Comparison of ENCODE assay signal across 1 cellular context in the genomic region with DNA sequence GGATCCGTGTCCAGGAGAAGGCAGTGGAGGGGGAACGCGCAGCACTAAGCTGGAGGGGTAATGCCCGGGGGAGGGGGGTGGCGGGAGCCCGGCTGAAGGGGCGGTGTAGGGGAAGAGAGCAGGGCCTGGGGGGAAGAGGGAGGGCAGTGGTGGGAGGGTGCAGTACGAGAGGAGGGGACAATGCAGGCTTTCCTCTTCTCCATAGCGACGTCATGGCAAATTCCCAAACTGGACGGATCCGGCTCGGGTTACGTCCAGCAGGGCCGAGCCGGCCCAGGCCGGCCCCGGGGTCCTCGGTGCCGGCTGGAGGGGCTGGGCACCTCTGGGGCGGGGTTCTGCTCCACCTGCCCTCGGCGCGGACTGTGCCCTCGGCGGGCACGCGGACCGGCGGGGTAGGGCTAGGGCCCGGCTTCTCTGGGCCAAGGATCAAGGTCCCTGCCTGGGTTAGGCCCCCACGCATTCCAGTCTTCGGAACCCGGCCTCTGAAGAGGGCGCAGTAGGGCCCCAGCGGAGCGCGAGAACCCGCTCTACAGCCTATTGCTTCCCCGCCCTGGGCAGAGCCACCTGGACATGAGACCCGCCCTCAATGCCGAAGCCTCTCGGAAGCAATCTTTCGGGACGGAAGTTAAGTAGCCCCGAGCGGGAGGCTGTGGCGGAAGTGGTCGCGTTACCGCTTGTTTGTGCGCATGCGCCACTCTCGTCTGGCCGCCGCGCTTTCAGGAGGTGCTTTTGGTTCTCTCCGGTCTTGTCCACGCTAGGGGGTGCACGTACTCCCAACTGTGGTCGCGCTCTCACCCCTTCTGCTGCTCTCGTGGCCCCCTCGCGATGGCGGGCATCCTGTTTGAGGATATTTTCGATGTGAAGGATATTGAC.
TF ChIP-seq lines count a peak whose summit lies in the region.

No MANE protein-coding gene starts in this region.

TF ChIP-seq in GM12878, 131 proteins besides CTCF, POLR2A, EP300 and RAD21 (continued from another document):
- TF ChIP-seq ZSCAN29 (IDR thresholded peaks at IDR 0.05) (no peak), CREB1 (IDR thresholded peaks at IDR 0.05; ENCODE audit: low read depth) (peak; percentile 70), SMAD1 (IDR thresholded peaks at IDR 0.05; ENCODE audit: low read depth, partially characterized antibody) (peak; percentile 75), PAX5 (IDR thresholded peaks at IDR 0.05; ENCODE audit: borderline replicate concordance, low read depth, low read length) (no peak), RCOR1 (conservative IDR thresholded peaks at IDR 0.05; ENCODE audit: low read depth, low read length) (no peak), TAF1 (IDR thresholded peaks at IDR 0.05; ENCODE audit: borderline replicate concordance, low read depth, low read length) (peak; percentile 74; the same call in 1 of the 2 replicates), ZBED1 (IDR thresholded peaks at IDR 0.05; ENCODE audit: borderline replicate concordance) (peak; percentile 38; the same call in 1 of the 2 replicates), RUNX3 (IDR thresholded peaks at IDR 0.05; ENCODE audit: low read length) (peak; percentile 90), HDGF (IDR thresholded peaks at IDR 0.05) (peak; percentile 89), MXI1 (IDR thresholded peaks at IDR 0.05; ENCODE audit: low read depth, low read length) (peak; percentile 91), EZH2 (IDR thresholded peaks at IDR 0.05; ENCODE audit: borderline replicate concordance, control insufficient read depth, low read depth, low read length) (no peak), CBFB (IDR thresholded peaks at IDR 0.05; ENCODE audit: low read depth) (peak; percentile 79; the same call in 1 of the 2 replicates), GABPA (IDR thresholded peaks at IDR 0.05; ENCODE audit: low read depth) (peak; percentile 94), NR2C1 (IDR thresholded peaks at IDR 0.05) (peak; percentile 88), ETV6 (conservative IDR thresholded peaks at IDR 0.05 in 1 of 2, IDR thresholded peaks at IDR 0.05 in 1 of 2; ENCODE audit: borderline replicate concordance in 1 of 2, low read depth in 1 of 2) (peak in 1 of 2 experiments; percentile 27; a peak in 1 of 4 replicates), YY1 (IDR thresholded peaks at IDR 0.05; ENCODE audit: low read depth, low read length) (peak; percentile 77), NBN (IDR thresholded peaks at IDR 0.05) (peak; percentile 92), NR2C2 (IDR thresholded peaks at IDR 0.05; ENCODE audit: borderline replicate concordance, control insufficient read depth, insufficient read length, low read depth) (no peak), SKIL (IDR thresholded peaks at IDR 0.05; ENCODE audit: low read depth, poor library complexity, severe bottlenecking) (no peak)
- TF ChIP-seq, protein P1, sequence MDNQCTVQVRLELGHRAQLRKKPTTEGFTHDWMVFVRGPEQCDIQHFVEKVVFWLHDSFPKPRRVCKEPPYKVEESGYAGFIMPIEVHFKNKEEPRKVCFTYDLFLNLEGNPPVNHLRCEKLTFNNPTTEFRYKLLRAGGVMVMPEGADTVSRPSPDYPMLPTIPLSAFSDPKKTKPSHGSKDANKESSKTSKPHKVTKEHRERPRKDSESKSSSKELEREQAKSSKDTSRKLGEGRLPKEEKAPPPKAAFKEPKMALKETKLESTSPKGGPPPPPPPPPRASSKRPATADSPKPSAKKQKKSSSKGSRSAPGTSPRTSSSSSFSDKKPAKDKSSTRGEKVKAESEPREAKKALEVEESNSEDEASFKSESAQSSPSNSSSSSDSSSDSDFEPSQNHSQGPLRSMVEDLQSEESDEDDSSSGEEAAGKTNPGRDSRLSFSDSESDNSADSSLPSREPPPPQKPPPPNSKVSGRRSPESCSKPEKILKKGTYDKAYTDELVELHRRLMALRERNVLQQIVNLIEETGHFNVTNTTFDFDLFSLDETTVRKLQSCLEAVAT (IDR thresholded peaks at IDR 0.05), result peak; percentile 86
- TF ChIP-seq, protein P2, sequence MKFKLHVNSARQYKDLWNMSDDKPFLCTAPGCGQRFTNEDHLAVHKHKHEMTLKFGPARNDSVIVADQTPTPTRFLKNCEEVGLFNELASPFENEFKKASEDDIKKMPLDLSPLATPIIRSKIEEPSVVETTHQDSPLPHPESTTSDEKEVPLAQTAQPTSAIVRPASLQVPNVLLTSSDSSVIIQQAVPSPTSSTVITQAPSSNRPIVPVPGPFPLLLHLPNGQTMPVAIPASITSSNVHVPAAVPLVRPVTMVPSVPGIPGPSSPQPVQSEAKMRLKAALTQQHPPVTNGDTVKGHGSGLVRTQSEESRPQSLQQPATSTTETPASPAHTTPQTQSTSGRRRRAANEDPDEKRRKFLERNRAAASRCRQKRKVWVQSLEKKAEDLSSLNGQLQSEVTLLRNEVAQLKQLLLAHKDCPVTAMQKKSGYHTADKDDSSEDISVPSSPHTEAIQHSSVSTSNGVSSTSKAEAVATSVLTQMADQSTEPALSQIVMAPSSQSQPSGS (IDR thresholded peaks at IDR 0.05; ENCODE audit: low read length), result no peak
